Comparison of ENCODE assay signal across 15 cellular contexts in genomic region chr4:113686950-113687718, GRCh38.
A peak's percentile ranks its signal among the peaks of the same experiment; 100 is the strongest.
DNase-seq lines count a peak whose midpoint lies in the region; FAIRE-seq and TF ChIP-seq lines count a peak whose summit lies in the region.
"Had no signal": no experiment of that assay in that cellular context is flagged by ENCODE, and none has a peak within 500 bp of the region (broad histone marks: within the 10 kb centered on the region; RNA-seq: fewer than 3 reads in every experiment).

No MANE protein-coding gene starts in this region.

- no peaks in the 10 kb centered on the region; the same call in 1 of the 2 replicates for H3K36me3 ChIP-seq in ACC112 (ENCODE audit: insufficient read depth, low read length)
- no peaks in the 10 kb centered on the region for H3K36me3 ChIP-seq in adrenal gland (replicated peaks in 1 of 2)
- H3K36me3 ChIP-seq: HAP-1, Peyer's patch, right atrium auricular region had no signal

- DNase-seq in GM18507 (ENCODE audit: extremely low spot score, insufficient read length, low read depth) (no peak), glomerular visceral epithelial cell (ENCODE audit: extremely low spot score) (peak; percentile 41), mesothelial cell of epicardium (ENCODE audit: low spot score in 2 of 2, unreplicated experiment in 2 of 2) (no peak), islet precursor cell (no peak), adrenal gland (no peak)
- DNase-seq in stimulated activated CD4-positive, alpha-beta T cell treated with anti-CD3 and anti-CD28 coated beads, Interleukin-4, amount 100 ng/mL, for 24 hours: no peak
- DNase-seq: central memory CD4-positive, alpha-beta T cell; foreskin melanocyte; mammary epithelial cell; Peyer's patch had no signal

- H3K4me3 ChIP-seq in ACC112 (ENCODE audit: low read depth, low read length) (peak overlapping the region; percentile 23; the same call in 1 of the 2 replicates), adrenal gland (no peak overlapping the region)
- H3K4me3 ChIP-seq: HAP-1, Peyer's patch, right atrium auricular region had no signal

- peaks cover 28% of the 10 kb centered on the region for H3K36me3 Mint-ChIP-seq in T-helper 1 cell treated with Interleukin-12 subunit alpha and Interleukin-12 subunit beta and Interleukin-4 antibody, amounts not matched to agents 30 μg/mL and 1 μg/mL, for 36 hours (ENCODE audit: low read depth)
- peaks cover 3% of the 10 kb centered on the region for H3K36me3 Mint-ChIP-seq in mesothelial cell of epicardium

- H3K4me1 ChIP-seq in ACC112 (ENCODE audit: control insufficient read depth, insufficient read depth, low read length, unreplicated experiment): peaks cover 53% of the 10 kb centered on the region
- H3K4me1 ChIP-seq in adrenal gland (replicated peaks in 1 of 2): peaks cover 2 to 15% of the 10 kb centered on the region in 2 donors
- H3K4me1 ChIP-seq: HAP-1 had no signal

- peak; percentile 68 for FAIRE-seq in GM18507 (lab: Jason Lieb, UNC)
- FAIRE-seq: D721Med had no signal

- H3K9me3 ChIP-seq in adrenal gland (replicated peaks in 1 of 3): no peaks in the 10 kb centered on the region
- H3K9me3 ChIP-seq: HAP-1, Peyer's patch, right atrium auricular region had no signal

- peak overlapping the region; percentile 59 for H3K27ac ChIP-seq in ACC112 (ENCODE audit: low read depth, low read length)
- no peak overlapping the region for H3K27ac ChIP-seq in adrenal gland
- H3K27ac ChIP-seq: Peyer's patch had no signal

- 77 to 84% (median 81%) methylated on average over 4 of the region's 4 CpGs for WGBS in adrenal gland, 4 donors

- H3K27me3 ChIP-seq in ACC112 (ENCODE audit: insufficient read depth, low read length) (no peaks in the 10 kb centered on the region), adrenal gland (no peaks in the 10 kb centered on the region)
- H3K27me3 ChIP-seq: Peyer's patch, right atrium auricular region had no signal

- intact Hi-C loops in adrenal gland (cut with DNase I): loop anchor here in 1 of 2 donors (10.0 kb wide), 2 partner anchors 68 to 142 kb away; no protein-coding TSS in a partner anchor

- no peak for TF ChIP-seq CTCF in mesothelial cell of epicardium (IDR thresholded peaks at IDR 0.05; ENCODE audit: unreplicated experiment)
- no peak for TF ChIP-seq CTCF in adrenal gland (IDR thresholded peaks at IDR 0.05)

- peak overlapping the region; percentile 23 for H3K4me3 Mint-ChIP-seq in T-helper 1 cell treated with Interleukin-12 subunit alpha and Interleukin-12 subunit beta and Interleukin-4 antibody, amounts not matched to agents 30 μg/mL and 1 μg/mL, for 36 hours
- no peak overlapping the region for H3K4me3 Mint-ChIP-seq in mesothelial cell of epicardium

- no peak for TF ChIP-seq POLR2A in adrenal gland (IDR thresholded peaks at IDR 0.05)

- H3K9me3 Mint-ChIP-seq in T-helper 1 cell treated with Interleukin-12 subunit alpha and Interleukin-12 subunit beta and Interleukin-4 antibody, amounts not matched to agents 30 μg/mL and 1 μg/mL, for 36 hours: no peaks in the 10 kb centered on the region
- H3K9me3 Mint-ChIP-seq in mesothelial cell of epicardium: no peaks in the 10 kb centered on the region

- H3K27ac Mint-ChIP-seq in T-helper 1 cell treated with Interleukin-12 subunit alpha and Interleukin-12 subunit beta and Interleukin-4 antibody, amounts not matched to agents 30 μg/mL and 1 μg/mL, for 36 hours: peak overlapping the region; percentile 72
- no peak overlapping the region for H3K27ac Mint-ChIP-seq in mesothelial cell of epicardium

- H3K27me3 Mint-ChIP-seq in T-helper 1 cell treated with Interleukin-12 subunit alpha and Interleukin-12 subunit beta and Interleukin-4 antibody, amounts not matched to agents 30 μg/mL and 1 μg/mL, for 36 hours (ENCODE audit: low read depth): no peaks in the 10 kb centered on the region
- no peaks in the 10 kb centered on the region for H3K27me3 Mint-ChIP-seq in mesothelial cell of epicardium (ENCODE audit: low read depth)

- H3K79me2 ChIP-seq in ACC112 (ENCODE audit: control insufficient read depth, insufficient read depth, low read length, unreplicated experiment): peaks cover 61% of the 10 kb centered on the region

- peaks cover 52% of the 10 kb centered on the region for H3K4me1 Mint-ChIP-seq in T-helper 1 cell treated with Interleukin-12 subunit alpha and Interleukin-12 subunit beta and Interleukin-4 antibody, amounts not matched to agents 30 μg/mL and 1 μg/mL, for 36 hours (ENCODE audit: low read depth)
- H3K4me1 Mint-ChIP-seq in mesothelial cell of epicardium: peaks cover 2% of the 10 kb centered on the region

- H2AFZ ChIP-seq in ACC112 (ENCODE audit: low read length, unreplicated experiment): no peak overlapping the region
